In the genomic region with DNA sequence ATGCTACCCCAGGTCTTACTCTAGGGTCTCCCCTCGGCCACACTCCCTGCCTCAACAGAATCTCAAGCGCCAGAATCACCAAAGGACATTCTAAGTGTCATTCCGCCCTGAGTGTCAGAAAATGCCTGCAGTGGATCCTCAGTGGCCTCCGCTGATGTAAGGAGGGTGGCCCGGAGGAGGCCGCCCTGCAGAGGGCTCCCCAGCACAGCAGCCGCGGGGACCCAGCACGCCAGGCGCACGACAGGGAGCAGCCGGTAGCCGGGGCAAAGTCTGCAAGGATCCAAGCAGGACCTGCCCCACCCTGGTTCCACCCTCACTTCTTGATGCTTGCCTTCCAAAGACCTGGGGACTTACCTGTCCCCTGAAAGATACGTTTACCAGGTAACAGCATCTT, we compare ENCODE assay signal across 2 cellular contexts.
TF ChIP-seq lines count a peak whose summit lies in the region.

No MANE protein-coding gene starts in this region.

TF ChIP-seq in SK-N-SH treated with all-trans-retinoic acid at 6 μM for 48 hours, 23 proteins besides CTCF, POLR2A, EP300 and RAD21 (continued from another document):
- TF ChIP-seq TSHZ2 (CRISPR knock-in tag; IDR thresholded peaks at IDR 0.05): no peak
- no peak for TF ChIP-seq TOX (CRISPR knock-in tag; IDR thresholded peaks at IDR 0.05; ENCODE audit: borderline replicate concordance)
- TF ChIP-seq, protein P1, sequence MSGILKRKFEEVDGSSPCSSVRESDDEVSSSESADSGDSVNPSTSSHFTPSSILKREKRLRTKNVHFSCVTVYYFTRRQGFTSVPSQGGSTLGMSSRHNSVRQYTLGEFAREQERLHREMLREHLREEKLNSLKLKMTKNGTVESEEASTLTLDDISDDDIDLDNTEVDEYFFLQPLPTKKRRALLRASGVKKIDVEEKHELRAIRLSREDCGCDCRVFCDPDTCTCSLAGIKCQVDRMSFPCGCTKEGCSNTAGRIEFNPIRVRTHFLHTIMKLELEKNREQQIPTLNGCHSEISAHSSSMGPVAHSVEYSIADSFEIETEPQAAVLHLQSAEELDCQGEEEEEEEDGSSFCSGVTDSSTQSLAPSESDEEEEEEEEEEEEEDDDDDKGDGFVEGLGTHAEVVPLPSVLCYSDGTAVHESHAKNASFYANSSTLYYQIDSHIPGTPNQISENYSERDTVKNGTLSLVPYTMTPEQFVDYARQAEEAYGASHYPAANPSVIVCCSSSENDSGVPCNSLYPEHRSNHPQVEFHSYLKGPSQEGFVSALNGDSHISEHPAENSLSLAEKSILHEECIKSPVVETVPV (CRISPR knock-in tag; IDR thresholded peaks at IDR 0.05): no peak
- no peak for TF ChIP-seq CREB5 (CRISPR knock-in tag; IDR thresholded peaks at IDR 0.05; ENCODE audit: low read depth)
- TF ChIP-seq ZNF565 (CRISPR knock-in tag; conservative IDR thresholded peaks at IDR 0.05; ENCODE audit: low read depth): no peak
- no peak for TF ChIP-seq ARNTL (CRISPR knock-in tag; IDR thresholded peaks at IDR 0.05; ENCODE audit: borderline replicate concordance, low read depth)
- TF ChIP-seq ZNF70 (CRISPR knock-in tag; IDR thresholded peaks at IDR 0.05): no peak
- no peak for TF ChIP-seq BACH2 (CRISPR knock-in tag; IDR thresholded peaks at IDR 0.05; ENCODE audit: borderline replicate concordance)
- no peak for TF ChIP-seq ESRRG (CRISPR knock-in tag; IDR thresholded peaks at IDR 0.05)
- no peak for TF ChIP-seq GLIS3 (CRISPR knock-in tag; IDR thresholded peaks at IDR 0.05)
- TF ChIP-seq CSDC2 (CRISPR knock-in tag; IDR thresholded peaks at IDR 0.05): no peak
- TF ChIP-seq ZFP3 (CRISPR knock-in tag; IDR thresholded peaks at IDR 0.05): no peak
- TF ChIP-seq, protein P2, sequence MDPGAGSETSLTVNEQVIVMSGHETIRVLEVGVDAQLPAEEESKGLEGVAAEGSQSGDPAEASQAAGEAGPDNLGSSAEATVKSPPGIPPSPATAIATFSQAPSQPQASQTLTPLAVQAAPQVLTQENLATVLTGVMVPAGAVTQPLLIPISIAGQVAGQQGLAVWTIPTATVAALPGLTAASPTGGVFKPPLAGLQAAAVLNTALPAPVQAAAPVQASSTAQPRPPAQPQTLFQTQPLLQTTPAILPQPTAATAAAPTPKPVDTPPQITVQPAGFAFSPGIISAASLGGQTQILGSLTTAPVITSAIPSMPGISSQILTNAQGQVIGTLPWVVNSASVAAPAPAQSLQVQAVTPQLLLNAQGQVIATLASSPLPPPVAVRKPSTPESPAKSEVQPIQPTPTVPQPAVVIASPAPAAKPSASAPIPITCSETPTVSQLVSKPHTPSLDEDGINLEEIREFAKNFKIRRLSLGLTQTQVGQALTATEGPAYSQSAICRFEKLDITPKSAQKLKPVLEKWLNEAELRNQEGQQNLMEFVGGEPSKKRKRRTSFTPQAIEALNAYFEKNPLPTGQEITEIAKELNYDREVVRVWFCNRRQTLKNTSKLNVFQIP (CRISPR knock-in tag; IDR thresholded peaks at IDR 0.05; ENCODE audit: borderline replicate concordance, low read depth): no peak

TF ChIP-seq in SK-N-SH, 30 proteins besides CTCF, POLR2A, EP300 and RAD21 (continued from another document):
- TF ChIP-seq MAX (IDR thresholded peaks at IDR 0.05; ENCODE audit: low read depth) (no peak), EZH2phosphoT487 (IDR thresholded peaks at IDR 0.05; ENCODE audit: borderline replicate concordance, low read depth) (no peak), NFIC (IDR thresholded peaks at IDR 0.05; ENCODE audit: borderline replicate concordance) (no peak)
- TF ChIP-seq, protein P3, sequence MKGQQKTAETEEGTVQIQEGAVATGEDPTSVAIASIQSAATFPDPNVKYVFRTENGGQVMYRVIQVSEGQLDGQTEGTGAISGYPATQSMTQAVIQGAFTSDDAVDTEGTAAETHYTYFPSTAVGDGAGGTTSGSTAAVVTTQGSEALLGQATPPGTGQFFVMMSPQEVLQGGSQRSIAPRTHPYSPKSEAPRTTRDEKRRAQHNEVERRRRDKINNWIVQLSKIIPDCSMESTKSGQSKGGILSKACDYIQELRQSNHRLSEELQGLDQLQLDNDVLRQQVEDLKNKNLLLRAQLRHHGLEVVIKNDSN (IDR thresholded peaks at IDR 0.05; ENCODE audit: borderline replicate concordance, low read depth): no peak
